In the genomic region with DNA sequence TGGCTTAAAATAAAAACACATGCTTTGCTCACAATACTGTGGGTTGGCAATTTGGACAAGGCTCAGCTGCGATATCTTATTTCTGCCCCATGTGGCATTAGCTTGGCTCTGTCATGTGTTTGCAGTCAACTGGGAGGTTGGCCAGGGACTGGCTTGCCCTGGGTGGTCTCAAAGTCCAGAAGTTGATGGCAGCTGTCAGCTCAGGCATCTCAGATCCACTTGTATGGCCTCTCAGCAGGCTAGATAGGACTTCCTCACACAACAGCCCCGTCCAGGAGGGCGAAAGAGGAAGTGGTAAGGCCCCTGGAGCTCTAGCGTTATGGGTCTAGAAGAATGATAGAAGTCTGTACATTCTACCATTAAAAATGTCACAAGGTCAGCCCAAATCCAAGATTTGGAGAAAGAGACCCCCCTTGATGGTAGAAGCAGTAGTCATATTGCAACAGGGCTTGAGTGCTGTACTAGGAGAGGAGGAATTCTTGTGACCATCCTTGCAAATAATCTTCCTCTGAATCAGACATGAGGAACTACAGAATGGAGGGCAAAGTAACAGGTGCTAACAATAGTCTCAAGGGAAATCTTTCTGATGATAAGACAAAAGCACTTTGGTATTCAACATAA, we compare ENCODE assay signal across 9 cellular contexts.
DNase-seq lines count a peak whose midpoint lies in the region; ATAC-seq, FAIRE-seq and TF ChIP-seq lines count a peak whose summit lies in the region.
"Had no signal": no experiment of that assay in that cellular context is flagged by ENCODE, and none has a peak within 500 bp of the region (broad histone marks: within the 10 kb centered on the region; RNA-seq: fewer than 3 reads in every experiment).

No MANE protein-coding gene starts in this region.

- H3K36me3 Mint-ChIP-seq in activated naive CD8-positive, alpha-beta T cell treated with anti-CD3 and anti-CD28 coated beads, Interleukin-2, amount 50 U/mL, for 24 hours (ENCODE audit: low read depth), result peaks cover under 1% of the 10 kb centered on the region
- H3K36me3 Mint-ChIP-seq in Calu3 (ENCODE audit: insufficient read depth, unreplicated experiment), result peaks cover 9% of the 10 kb centered on the region

- H3K9me3 ChIP-seq in A549, result no peaks in the 10 kb centered on the region

- intact Hi-C loops in posterior vena cava (cut with DNase I) (loop anchor here in 1 of 2 donors (5.0 kb wide), 1 partner anchor 34 kb away; no protein-coding TSS in a partner anchor), Calu3 (cut with micrococcal nuclease; ENCODE audit: unreplicated experiment) (loop anchor here (5.0 kb wide), 1 partner anchor 44 kb away; no protein-coding TSS in a partner anchor)

- peak overlapping the region; percentile 11 for H3K27ac Mint-ChIP-seq in activated naive CD8-positive, alpha-beta T cell treated with anti-CD3 and anti-CD28 coated beads, Interleukin-2, amount 50 U/mL, for 24 hours
- no peak overlapping the region for H3K27ac Mint-ChIP-seq in Calu3 (ENCODE audit: unreplicated experiment)

- ATAC-seq in A549 (no peak), GM19397 (IDR thresholded peaks at IDR 0.05; ENCODE audit: unreplicated experiment) (peak; percentile 41), HG03520 (IDR thresholded peaks at IDR 0.05; ENCODE audit: unreplicated experiment) (peak; percentile 36)
- no peak for ATAC-seq in activated naive CD8-positive, alpha-beta T cell treated with anti-CD3 and anti-CD28 coated beads, Interleukin-2, amount 50 U/mL, for 24 hours
- ATAC-seq: SK-N-SH treated with all-trans-retinoic acid at 6 μM for 48 hours had no signal

- H3K4me2 ChIP-seq in A549, result 0 out of 3 replicates have a peak overlapping the region, but pooled peaks have one; percentile 10

- TF ChIP-seq EP300 in A549 (IDR thresholded peaks at IDR 0.05), result no peak

- CTCF ChIA-PET in A549 (lab: Yijun Ruan, JAX), result interaction anchor here (1.4 kb wide), 1 partner anchor 72 kb away, joined by 4 read pairs; no protein-coding TSS in a partner anchor
- CTCF ChIA-PET in Calu3 (lab: Charles Lee), result no interaction called here

- DNase-seq in A549 (ENCODE audit: low read depth in 1 of 2, low spot score in 1 of 2), result no peak
- no peak for DNase-seq in activated naive CD8-positive, alpha-beta T cell treated with anti-CD3 and anti-CD28 coated beads, Interleukin-2, amount 50 U/mL, for 24 hours
- DNase-seq in stimulated activated CD4-positive, alpha-beta T cell treated with anti-CD3 and anti-CD28 coated beads, Interleukin-15, amount 100 ng/mL, for 24 hours, result no peak
- no peak for DNase-seq in posterior vena cava (ENCODE audit: low spot score)
- no peak for DNase-seq in Calu3
- no peak for DNase-seq in iPS-NIHi11 (ENCODE audit: low spot score)

- no peaks in the 10 kb centered on the region for H3K27me3 Mint-ChIP-seq in activated naive CD8-positive, alpha-beta T cell treated with anti-CD3 and anti-CD28 coated beads, Interleukin-2, amount 50 U/mL, for 24 hours
- no peaks in the 10 kb centered on the region for H3K27me3 Mint-ChIP-seq in Calu3 (ENCODE audit: unreplicated experiment)

- H3K4me3 Mint-ChIP-seq in activated naive CD8-positive, alpha-beta T cell treated with anti-CD3 and anti-CD28 coated beads, Interleukin-2, amount 50 U/mL, for 24 hours, result no peak overlapping the region
- H3K4me3 Mint-ChIP-seq in Calu3 (ENCODE audit: low read depth, unreplicated experiment), result no peak overlapping the region

- no peak overlapping the region for H3K4me3 ChIP-seq in A549

- TF ChIP-seq CTCF in A549 (IDR thresholded peaks at IDR 0.05) (no peak), Calu3 (IDR thresholded peaks at IDR 0.05; ENCODE audit: unreplicated experiment) (no peak)

- POLR2A ChIA-PET in A549 (lab: Yijun Ruan, JAX), result no interaction called here

- TF ChIP-seq POLR2A in A549 (IDR thresholded peaks at IDR 0.05; ENCODE audit: low read length), result no peak

- peaks cover 44% of the 10 kb centered on the region for H3K4me1 ChIP-seq in A549

- TF ChIP-seq RAD21 in A549 (conservative IDR thresholded peaks at IDR 0.05 in 1 of 2, IDR thresholded peaks at IDR 0.05 in 1 of 2), result no peak

- peaks cover 56% of the 10 kb centered on the region for H3K4me1 Mint-ChIP-seq in activated naive CD8-positive, alpha-beta T cell treated with anti-CD3 and anti-CD28 coated beads, Interleukin-2, amount 50 U/mL, for 24 hours
- peaks cover 41% of the 10 kb centered on the region for H3K4me1 Mint-ChIP-seq in Calu3 (ENCODE audit: low read depth, unreplicated experiment)

- peaks cover 12% of the 10 kb centered on the region for H3K9me3 Mint-ChIP-seq in activated naive CD8-positive, alpha-beta T cell treated with anti-CD3 and anti-CD28 coated beads, Interleukin-2, amount 50 U/mL, for 24 hours
- no peaks in the 10 kb centered on the region for H3K9me3 Mint-ChIP-seq in Calu3 (ENCODE audit: low read depth, unreplicated experiment)

- peak overlapping the region; percentile 13 to 65; a peak in 4 of 6 replicates for H3K27ac ChIP-seq in A549

- 92% methylated on average over 4 of the region's 4 CpGs for WGBS in A549 (ENCODE audit: missing lambda C conversion rate)

- FAIRE-seq in A549 (lab: Jason Lieb, UNC), result no peak

- BruUV-seq in Calu3 (replicated peaks; lab: Mats Ljungman, UMichigan), result no TSS peak

TF ChIP-seq in A549, 52 proteins besides CTCF, POLR2A, EP300 and RAD21:
- TF ChIP-seq ZSCAN20 (CRISPR knock-in tag; IDR thresholded peaks at IDR 0.05), result no peak
- TF ChIP-seq TP53 (CRISPR knock-in tag; IDR thresholded peaks at IDR 0.05), result no peak
- TF ChIP-seq GATA3 (IDR thresholded peaks at IDR 0.05; ENCODE audit: borderline replicate concordance), result no peak
- no peak for TF ChIP-seq HOXB5 (CRISPR knock-in tag; IDR thresholded peaks at IDR 0.05)
- no peak for TF ChIP-seq NFE2L2 (conservative IDR thresholded peaks at IDR 0.05; ENCODE audit: low read length)
- no peak for TF ChIP-seq HOXB13 (CRISPR knock-in tag; IDR thresholded peaks at IDR 0.05; ENCODE audit: low read depth)
- no peak for TF ChIP-seq ESRRA (IDR thresholded peaks at IDR 0.05; ENCODE audit: borderline replicate concordance, low read length)
- no peak for TF ChIP-seq SREBF2 (IDR thresholded peaks at IDR 0.05)
- no peak for TF ChIP-seq POLR2AphosphoS2 (conservative IDR thresholded peaks at IDR 0.05; ENCODE audit: low read length)
- TF ChIP-seq ZFP36 (IDR thresholded peaks at IDR 0.05; ENCODE audit: borderline replicate concordance, partially characterized antibody), result no peak
- TF ChIP-seq, protein P1, sequence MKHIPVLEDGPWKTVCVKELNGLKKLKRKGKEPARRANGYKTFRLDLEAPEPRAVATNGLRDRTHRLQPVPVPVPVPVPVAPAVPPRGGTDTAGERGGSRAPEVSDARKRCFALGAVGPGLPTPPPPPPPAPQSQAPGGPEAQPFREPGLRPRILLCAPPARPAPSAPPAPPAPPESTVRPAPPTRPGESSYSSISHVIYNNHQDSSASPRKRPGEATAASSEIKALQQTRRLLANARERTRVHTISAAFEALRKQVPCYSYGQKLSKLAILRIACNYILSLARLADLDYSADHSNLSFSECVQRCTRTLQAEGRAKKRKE (CRISPR knock-in tag; IDR thresholded peaks at IDR 0.05; ENCODE audit: low read depth), result no peak
- no peak for TF ChIP-seq KDM5A (IDR thresholded peaks at IDR 0.05)
- no peak for TF ChIP-seq FOSB (CRISPR knock-in tag; IDR thresholded peaks at IDR 0.05)
- no peak for TF ChIP-seq MAFK (IDR thresholded peaks at IDR 0.05; ENCODE audit: partially characterized antibody)
- TF ChIP-seq, protein P2, sequence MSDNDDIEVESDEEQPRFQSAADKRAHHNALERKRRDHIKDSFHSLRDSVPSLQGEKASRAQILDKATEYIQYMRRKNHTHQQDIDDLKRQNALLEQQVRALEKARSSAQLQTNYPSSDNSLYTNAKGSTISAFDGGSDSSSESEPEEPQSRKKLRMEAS (IDR thresholded peaks at IDR 0.05), result no peak
- no peak for TF ChIP-seq CBX8 (IDR thresholded peaks at IDR 0.05)
- TF ChIP-seq EHMT2 (IDR thresholded peaks at IDR 0.05; ENCODE audit: low read depth), result no peak
- no peak for TF ChIP-seq CEBPB (IDR thresholded peaks at IDR 0.05)

Comparison
In these comparisons a context has a peak if more than half of its experiments do, and no peak if none do; other contexts are left out.
1. ATAC-seq: peak in GM19397 (single experiment) and HG03520 (single experiment); none in A549 (0 of 2) and activated naive CD8-positive, alpha-beta T cell treated with anti-CD3 and anti-CD28 coated beads, Interleukin-2, amount 50 U/mL, for 24 hours (single experiment).